9 cellular contexts compared by ENCODE assay signal in genomic region chrX:10636337-10636736, GRCh38. TPM values are rescaled to one million over a fixed set of nuclear protein-coding genes. Genes with fewer than 3 reads are reported as not detected.
DNase-seq lines count a peak whose midpoint lies in the region; ATAC-seq and TF ChIP-seq lines count a peak whose summit lies in the region.
"Had no signal": no experiment of that assay in that cellular context is flagged by ENCODE, and none has a peak within 500 bp of the region (broad histone marks: within the 10 kb centered on the region; RNA-seq: fewer than 3 reads in every experiment).

No MANE protein-coding gene starts in this region.

- no peak overlapping the region for H3K9ac ChIP-seq in OCI-LY1 (ENCODE audit: low read length)

- H3K27me3 Mint-ChIP-seq in activated CD4-positive, alpha-beta T cell treated with anti-CD3 and anti-CD28 coated beads, Interleukin-2, amount 10 ng/mL, durations not matched to agents 7 days and 5 days, result no peaks in the 10 kb centered on the region

- H3K27ac ChIP-seq in OCI-LY1 (ENCODE audit: low read depth, low read length, poor library complexity, severe bottlenecking), result no peak overlapping the region
- H3K27ac ChIP-seq: SK-N-MC had no signal

- H3K27ac Mint-ChIP-seq in activated CD4-positive, alpha-beta T cell treated with anti-CD3 and anti-CD28 coated beads, Interleukin-2, amount 10 ng/mL, durations not matched to agents 7 days and 5 days, result no peak overlapping the region
- H3K27ac Mint-ChIP-seq: naive B cell had no signal

- H3K27me3 ChIP-seq in H7 (ENCODE audit: control insufficient read depth, insufficient read depth, low read length), result no peaks in the 10 kb centered on the region
- no peaks in the 10 kb centered on the region for H3K27me3 ChIP-seq in OCI-LY1 (ENCODE audit: insufficient read depth, low read length)

- H3K4me1 Mint-ChIP-seq in activated CD4-positive, alpha-beta T cell treated with anti-CD3 and anti-CD28 coated beads, Interleukin-2, amount 10 ng/mL, durations not matched to agents 7 days and 5 days, result no peaks in the 10 kb centered on the region
- H3K4me1 Mint-ChIP-seq: naive B cell had no signal

- no peak for ATAC-seq in HG03354 (IDR thresholded peaks at IDR 0.05; ENCODE audit: poor library complexity, severe bottlenecking, unreplicated experiment)

- H3K9me2 ChIP-seq in OCI-LY1 (ENCODE audit: low read depth, low read length), result no peaks in the 10 kb centered on the region

- TF ChIP-seq CTCF in OCI-LY1 (IDR thresholded peaks at IDR 0.05; ENCODE audit: low read length), result peak; percentile 20; the same call in 1 of the 2 replicates

- no peak overlapping the region for H3K4me2 ChIP-seq in OCI-LY1 (ENCODE audit: low read length)

- CTCF ChIA-PET in activated CD4-positive, alpha-beta T cell treated with anti-CD3 and anti-CD28 coated beads, Interleukin-2, amount 10 ng/mL, durations not matched to agents 7 days and 5 days (lab: Charles Lee), result no interaction called here

- no peaks in the 10 kb centered on the region for H3K9me3 Mint-ChIP-seq in activated CD4-positive, alpha-beta T cell treated with anti-CD3 and anti-CD28 coated beads, Interleukin-2, amount 10 ng/mL, durations not matched to agents 7 days and 5 days

- H3K79me2 ChIP-seq in OCI-LY1 (ENCODE audit: insufficient read depth, low read length), result no peaks in the 10 kb centered on the region

- H4K20me1 ChIP-seq in OCI-LY1 (ENCODE audit: insufficient read depth, low read length), result no peaks in the 10 kb centered on the region

- H3K4me3 Mint-ChIP-seq in activated CD4-positive, alpha-beta T cell treated with anti-CD3 and anti-CD28 coated beads, Interleukin-2, amount 10 ng/mL, durations not matched to agents 7 days and 5 days, result no peak overlapping the region
- H3K4me3 Mint-ChIP-seq: naive B cell had no signal

- H3K36me3 ChIP-seq in H7 (replicated peaks; ENCODE audit: control insufficient read depth, insufficient read depth, low read length), result no peaks in the 10 kb centered on the region
- H3K36me3 ChIP-seq in OCI-LY1 (ENCODE audit: insufficient read depth, low read length), result no peaks in the 10 kb centered on the region

- no peaks in the 10 kb centered on the region for H3K9me3 ChIP-seq in OCI-LY1 (ENCODE audit: low read length)

- H3F3A ChIP-seq in OCI-LY1 (ENCODE audit: insufficient read depth, low read length), result no peaks in the 10 kb centered on the region

- H3K36me3 Mint-ChIP-seq in activated CD4-positive, alpha-beta T cell treated with anti-CD3 and anti-CD28 coated beads, Interleukin-2, amount 10 ng/mL, durations not matched to agents 7 days and 5 days (ENCODE audit: low read depth), result no peaks in the 10 kb centered on the region
- H3K36me3 Mint-ChIP-seq: naive B cell had no signal

- no peak overlapping the region for H2AFZ ChIP-seq in OCI-LY1 (ENCODE audit: low read length)

- H3K4me3 ChIP-seq in H7 (ENCODE audit: insufficient read depth, low read depth, low read length) (no peak overlapping the region), OCI-LY1 (ENCODE audit: low read depth, low read length, poor library complexity, severe bottlenecking) (no peak overlapping the region)
- H3K4me3 ChIP-seq: SK-N-MC had no signal

- no peaks in the 10 kb centered on the region for H3K4me1 ChIP-seq in OCI-LY1 (ENCODE audit: insufficient read depth, low read length, severe bottlenecking)

- DNase-seq in H7 (peak; percentile 54), fibroblast of gingiva (ENCODE audit: low read depth) (peak; percentile 56), pons (ENCODE audit: low spot score) (peak; percentile 64), occipital lobe (lab: John Stamatoyannopoulos, UW) (no peak)
- DNase-seq in activated CD4-positive, alpha-beta T cell treated with anti-CD3 and anti-CD28 coated beads, Interleukin-2, amount 10 ng/mL, durations not matched to agents 7 days and 5 days, result no peak
- DNase-seq: naive B cell had no signal

- POLR2A ChIA-PET in activated CD4-positive, alpha-beta T cell treated with anti-CD3 and anti-CD28 coated beads, Interleukin-2, amount 10 ng/mL, durations not matched to agents 7 days and 5 days (lab: Charles Lee), result no interaction called here

RNA-seq across cellular contexts. Expression of gene MID1, which starts 16.0 kb away (rescaled TPM):
- total RNA-seq in H7 (2014; rRNA removed; shearing (Covaris generic)), result 55.1 and 63.4 TPM in 2 replicates
- total RNA-seq in activated CD4-positive, alpha-beta T cell treated with anti-CD3 and anti-CD28 coated beads, Interleukin-2, amount 10 ng/mL, durations not matched to agents 7 days and 5 days, result under 1 TPM; 0.22 to 0.23 TPM
- total RNA-seq in occipital lobe, result 24.6 TPM

Comparison
In these comparisons a context has a peak if more than half of its experiments do, and no peak if none do; other contexts are left out.
1. DNase-seq: peak in H7 (single experiment), fibroblast of gingiva (single experiment) and pons (single experiment); none in activated CD4-positive, alpha-beta T cell treated with anti-CD3 and anti-CD28 coated beads, Interleukin-2, amount 10 ng/mL, durations not matched to agents 7 days and 5 days (single experiment) and occipital lobe (single experiment).
2. RNA of gene MID1, which starts 16.0 kb away (total RNA-seq): 55.1 to 63.4 TPM in H7 and 24.6 TPM in occipital lobe (single experiment); 0.22 to 0.23 TPM in activated CD4-positive, alpha-beta T cell treated with anti-CD3 and anti-CD28 coated beads, Interleukin-2, amount 10 ng/mL, durations not matched to agents 7 days and 5 days; every median in the first group is over 10 times any median in the second.